8 cellular contexts compared by ENCODE assay signal in genomic region chr3:158791259-158791920, GRCh38. TPM values are rescaled to one million over a fixed set of nuclear protein-coding genes. Genes with fewer than 3 reads are reported as not detected.
A peak's percentile ranks its signal among the peaks of the same experiment; 100 is the strongest.
DNase-seq lines count a peak whose midpoint lies in the region; ATAC-seq, FAIRE-seq and TF ChIP-seq lines count a peak whose summit lies in the region.

No MANE protein-coding gene starts in this region.

- H3K4me3 ChIP-seq in WI38 (ENCODE audit: low read depth, low read length) (no peak overlapping the region), esophagus muscularis mucosa (peak overlapping the region in 3 of 4 donors; percentile 23 to 39 (median 32))

- H3K4me1 Mint-ChIP-seq in nephron: peaks cover 14% of the 10 kb centered on the region

- peak overlapping the region in 1 of 3 experiments; percentile 66 for H3K27ac Mint-ChIP-seq in nephron

- TF ChIP-seq POLR2A in esophagus muscularis mucosa (IDR thresholded peaks at IDR 0.05; ENCODE audit: low read depth): no peak

- FAIRE-seq in D721Med (lab: Jason Lieb, UNC): no peak

- no peaks in the 10 kb centered on the region for H3K27me3 Mint-ChIP-seq in nephron (ENCODE audit: low read depth)

- H3K9me3 ChIP-seq in esophagus muscularis mucosa: peaks cover 0 to 7% (median 0%) of the 10 kb centered on the region in 4 donors

- intact Hi-C loops in esophagus muscularis mucosa (cut with DNase I): loop anchor here (1.0 to 5.0 kb wide), 3 partner anchors 64 to 134 kb away; partner anchors contain the start of gene LXN

- no peaks in the 10 kb centered on the region for H3K36me3 Mint-ChIP-seq in nephron (ENCODE audit: low read depth)

- H3K27me3 ChIP-seq in esophagus muscularis mucosa: no peaks in the 10 kb centered on the region

- H3K4me3 Mint-ChIP-seq in nephron: peak overlapping the region; percentile 12 to 71 (median 47)

- TF ChIP-seq EP300 in esophagus muscularis mucosa (IDR thresholded peaks at IDR 0.05): no peak

- TF ChIP-seq CTCF in D721Med (IDR thresholded peaks at IDR 0.05; ENCODE audit: insufficient read depth, missing control alignments) (peak; percentile 94), WI38 (IDR thresholded peaks at IDR 0.05; ENCODE audit: low read depth, low read length) (peak; percentile 81), esophagus muscularis mucosa (IDR thresholded peaks at IDR 0.05) (peak; percentile 79 to 89 (median 85)), nephron (IDR thresholded peaks at IDR 0.05; ENCODE audit: unreplicated experiment in 3 of 3) (peak; percentile 83 to 95 (median 86))

- no peaks in the 10 kb centered on the region for H3K36me3 ChIP-seq in esophagus muscularis mucosa

- WGBS in esophagus muscularis mucosa: 3% methylated on average over 8 of the region's 8 CpGs

- peak; percentile 59 for ATAC-seq in GM19328 (IDR thresholded peaks at IDR 0.05; ENCODE audit: unreplicated experiment)
- peak; percentile 81 for ATAC-seq in HG03342 (IDR thresholded peaks at IDR 0.05; ENCODE audit: unreplicated experiment)

- no peak overlapping the region for H3K27ac ChIP-seq in esophagus muscularis mucosa (replicated peaks in 1 of 4)

- peaks cover 3 to 28% (median 23%) of the 10 kb centered on the region in 4 donors for H3K4me1 ChIP-seq in esophagus muscularis mucosa

- H3K9me3 Mint-ChIP-seq in nephron: peaks cover 4% of the 10 kb centered on the region

- DNase-seq in D721Med (ENCODE audit: insufficient read length, low spot score) (no peak), NCI-H226 (peak; percentile 69), esophagus muscularis mucosa (ENCODE audit: extremely low spot score) (peak; percentile 19)
- DNase-seq in effector CD8-positive, alpha-beta T cell (lab: John Stamatoyannopoulos, UW): no peak

RNA-seq across cellular contexts. Expression of gene MFSD1, which starts 10.5 kb away (rescaled TPM):
- 10 to 100 TPM; 45.7 to 74.9 (median 50.3) TPM for total RNA-seq in esophagus muscularis mucosa

RNA-seq across cellular contexts. Expression of gene RARRES1, which starts 59.1 kb away (rescaled TPM):
- total RNA-seq in esophagus muscularis mucosa: 10 to 100 TPM in 3 of 4 donors, 1 to 10 TPM in 1; 6.6 to 93.0 (median 29.8) TPM

Comparison
In these comparisons a context has a peak if more than half of its experiments do, and no peak if none do; other contexts are left out.
1. DNase-seq: peak in NCI-H226 (single experiment) and esophagus muscularis mucosa (single experiment); none in D721Med (single experiment) and effector CD8-positive, alpha-beta T cell (single experiment).
2. Peak in every context shown above with its lines, with median percentiles within 50 percentile points of each other: CTCF ChIP-seq.